8 cellular contexts compared by ENCODE assay signal in genomic region chr9:73683862-73684591, GRCh38.
DNase-seq lines count a peak whose midpoint lies in the region; ATAC-seq and TF ChIP-seq lines count a peak whose summit lies in the region.

No MANE protein-coding gene starts in this region.

- no peaks in the 10 kb centered on the region for H3K4me1 Mint-ChIP-seq in GM23338

- H3K79me2 ChIP-seq in GM23338 (replicated peaks; ENCODE audit: insufficient read depth): no peaks in the 10 kb centered on the region

- H3K9me3 Mint-ChIP-seq in GM23338: peaks cover 22% of the 10 kb centered on the region

- H2AFZ ChIP-seq in GM23338: no peak overlapping the region

- peak overlapping the region; percentile 85 for H3K27ac Mint-ChIP-seq in GM23338

- no peaks in the 10 kb centered on the region for H3F3A ChIP-seq in GM23338 (replicated peaks; ENCODE audit: low read depth)

- no peaks in the 10 kb centered on the region for H3K36me3 ChIP-seq in GM23338 (ENCODE audit: insufficient read depth)
- H3K36me3 ChIP-seq in gastroesophageal sphincter: no peaks in the 10 kb centered on the region

- H3K27ac ChIP-seq in GM23338 (ENCODE audit: low read depth): no peak overlapping the region
- no peak overlapping the region for H3K27ac ChIP-seq in gastroesophageal sphincter

- no peak for TF ChIP-seq EP300 in gastroesophageal sphincter (IDR thresholded peaks at IDR 0.05)

- H3K4me2 ChIP-seq in GM23338: no peak overlapping the region

- no peaks in the 10 kb centered on the region for H4K20me1 ChIP-seq in GM23338 (replicated peaks; ENCODE audit: insufficient read depth)

- no peak overlapping the region for H3K4me3 ChIP-seq in GM23338
- H3K4me3 ChIP-seq in gastroesophageal sphincter: no peak overlapping the region

- H3K4me1 ChIP-seq in GM23338 (ENCODE audit: insufficient read depth) (no peaks in the 10 kb centered on the region), gastroesophageal sphincter (no peaks in the 10 kb centered on the region)

- DNase-seq in DMS53 treated with DMSO at 0.1 percent for 48 hours (lab: John Stamatoyannopoulos, UW; ENCODE audit: unreplicated experiment) (peak; percentile 28), GM23338 (ENCODE audit: low spot score) (peak; percentile 82), NCI-H748 treated with DMSO at 0.1 percent for 48 hours (lab: John Stamatoyannopoulos, UW) (peak; percentile 11), fibroblast of gingiva (ENCODE audit: low read depth) (peak; percentile 67), KG1 (lab: John Stamatoyannopoulos, UW) (no peak)
- no peak for DNase-seq in effector CD4-positive, alpha-beta T cell
- no peak for DNase-seq in stimulated activated CD8-positive, alpha-beta memory T cell treated with anti-CD3 and anti-CD28 coated beads, Interleukin-4, amount 100 ng/mL, for 48 hours

- no peaks in the 10 kb centered on the region for H3K27me3 Mint-ChIP-seq in GM23338 (ENCODE audit: insufficient read depth, low read depth, poor library complexity)

- H3K36me3 Mint-ChIP-seq in GM23338 (ENCODE audit: low read depth): peaks cover 24% of the 10 kb centered on the region

- H3K27me3 ChIP-seq in GM23338 (ENCODE audit: insufficient read depth) (no peaks in the 10 kb centered on the region), gastroesophageal sphincter (no peaks in the 10 kb centered on the region)

- no peak for TF ChIP-seq POLR2A in gastroesophageal sphincter (IDR thresholded peaks at IDR 0.05)

- no peaks in the 10 kb centered on the region for H3K9me3 ChIP-seq in gastroesophageal sphincter

- peak; percentile 83 to 97 for TF ChIP-seq CTCF in GM23338 (conservative IDR thresholded peaks at IDR 0.05; ENCODE audit: low read depth in 2 of 2)
- no peak for TF ChIP-seq CTCF in gastroesophageal sphincter (IDR thresholded peaks at IDR 0.05)

- no peaks in the 10 kb centered on the region for H3K9me2 ChIP-seq in GM23338 (ENCODE audit: insufficient read depth)

- no peak overlapping the region for H3K4me3 Mint-ChIP-seq in GM23338

- ATAC-seq in GM23338: peak; percentile 88
- ATAC-seq in gastroesophageal sphincter: no peak

TF ChIP-seq in GM23338, 12 proteins besides CTCF, POLR2A, EP300 and RAD21:
- no peak for TF ChIP-seq STAT1 (IDR thresholded peaks at IDR 0.05; ENCODE audit: unreplicated experiment)
- no peak for TF ChIP-seq ETS1 (IDR thresholded peaks at IDR 0.05)
- no peak for TF ChIP-seq ZNF331 (CRISPR knock-in tag; IDR thresholded peaks at IDR 0.05; ENCODE audit: low read depth)
- TF ChIP-seq REST (IDR thresholded peaks at IDR 0.05; ENCODE audit: unreplicated experiment): no peak
- TF ChIP-seq NANOG (IDR thresholded peaks at IDR 0.05; ENCODE audit: borderline replicate concordance): no peak
- TF ChIP-seq POLR2AphosphoS5 (IDR thresholded peaks at IDR 0.05; ENCODE audit: low read depth): no peak
- no peak for TF ChIP-seq JUNB (IDR thresholded peaks at IDR 0.05; ENCODE audit: unreplicated experiment)
- no peak for TF ChIP-seq ZNF462 (CRISPR knock-in tag; IDR thresholded peaks at IDR 0.05)
- TF ChIP-seq EZH2 (IDR thresholded peaks at IDR 0.05; ENCODE audit: low read depth, unreplicated experiment): no peak
- TF ChIP-seq CREB1 (CRISPR knock-in tag; IDR thresholded peaks at IDR 0.05; ENCODE audit: low read depth): no peak

Comparison
In these comparisons a context has a peak if more than half of its experiments do, and no peak if none do; other contexts are left out.
1. DNase-seq: peak in DMS53 treated with DMSO at 0.1 percent for 48 hours (single experiment), GM23338 (single experiment), NCI-H748 treated with DMSO at 0.1 percent for 48 hours (single experiment) and fibroblast of gingiva (single experiment); none in KG1 (single experiment), effector CD4-positive, alpha-beta T cell (single experiment) and stimulated activated CD8-positive, alpha-beta memory T cell treated with anti-CD3 and anti-CD28 coated beads, Interleukin-4, amount 100 ng/mL, for 48 hours (single experiment).
2. CTCF ChIP-seq: peak in GM23338 (2 of 2); none in gastroesophageal sphincter (0 of 4).